Comparison of ENCODE assay signal across 8 cellular contexts in the genomic region with DNA sequence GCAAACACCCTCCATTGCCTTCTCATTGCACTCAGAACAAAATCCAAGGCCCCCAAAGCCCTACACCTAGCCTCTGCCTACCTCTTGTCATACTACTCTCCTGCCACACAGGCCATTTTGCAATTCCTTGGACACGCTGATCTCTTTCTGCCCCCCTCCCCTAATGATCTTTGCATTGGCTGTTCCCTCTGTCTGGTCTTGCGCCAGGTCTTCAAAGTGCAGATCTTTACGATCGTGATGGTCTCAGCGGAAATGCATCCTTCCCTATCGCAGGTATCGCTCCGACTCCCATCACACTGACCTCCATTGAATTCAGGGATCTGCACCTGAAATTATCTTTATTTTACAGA. TPM values are rescaled to one million over a fixed set of nuclear protein-coding genes. Genes with fewer than 3 reads are reported as not detected.
DNase-seq lines count a peak whose midpoint lies in the region; ATAC-seq, FAIRE-seq and TF ChIP-seq lines count a peak whose summit lies in the region.

No MANE protein-coding gene starts in this region.

- no peak overlapping the region for H4K91ac ChIP-seq in mesenchymal stem cell (ENCODE audit: low read length)

- no peak overlapping the region for H2AK5ac ChIP-seq in mesenchymal stem cell (ENCODE audit: low read length, severe bottlenecking)

- no peak overlapping the region for H3K23ac ChIP-seq in mesenchymal stem cell (ENCODE audit: low read length in 2 of 2)

- H3K9ac ChIP-seq in GM12878 (ENCODE audit: control insufficient read depth, insufficient read depth, low read length), result peak overlapping the region; percentile 77
- peak overlapping the region; percentile 88 for H3K9ac ChIP-seq in mesenchymal stem cell (ENCODE audit: low read length)

- H2BK12ac ChIP-seq in mesenchymal stem cell (ENCODE audit: low read length in 2 of 2), result no peak overlapping the region

- no peak overlapping the region for H4K8ac ChIP-seq in mesenchymal stem cell (ENCODE audit: low read length)

- H3K4me1 ChIP-seq in heart right ventricle (peaks cover 0 to 44% (median 32%) of the 10 kb centered on the region in 9 donors), GM12878 (ENCODE audit: control insufficient read depth, insufficient read depth, low read length) (peaks cover 14% of the 10 kb centered on the region), mesenchymal stem cell (ENCODE audit: control insufficient read depth, insufficient read depth, low read depth, low read length) (peaks cover 9% of the 10 kb centered on the region), vagina (peaks cover 29% of the 10 kb centered on the region)

- H2AFZ ChIP-seq in GM12878 (ENCODE audit: control insufficient read depth, low read depth, low read length), result peak overlapping the region; percentile 92
- H2AFZ ChIP-seq in mesenchymal stem cell (ENCODE audit: low read depth, low read length), result peak overlapping the region; percentile 75

- no peak overlapping the region for H3K14ac ChIP-seq in mesenchymal stem cell (ENCODE audit: low read length in 2 of 2)

- H3K27me3 ChIP-seq in heart right ventricle (no peaks in the 10 kb centered on the region), GM12878 (replicated peaks in 1 of 2; ENCODE audit: control insufficient read depth in 2 of 2, insufficient read depth in 2 of 2, low read length in 1 of 2) (no peaks in the 10 kb centered on the region), mesenchymal stem cell (ENCODE audit: control insufficient read depth in 1 of 2, insufficient read depth in 1 of 2, low read length in 2 of 2) (peaks cover 0 to 21% of the 10 kb centered on the region in 2 experiments), vagina (no peaks in the 10 kb centered on the region)

- RAD21 ChIA-PET in GM12878 (lab: Charles Lee; ENCODE audit: unreplicated experiment), result interaction anchor here (0.7 to 22.7 kb wide), 9 partner anchors 9 to 288 kb away, joined by 3 to 466 read pairs (median 4); no protein-coding TSS in a partner anchor

- TSS peak; percentile 88 for BruUV-seq in GM12878 (replicated peaks; lab: Mats Ljungman, UMichigan)

- H3K9me3 ChIP-seq in heart right ventricle (no peaks in the 10 kb centered on the region), GM12878 (replicated peaks; ENCODE audit: control insufficient read depth, insufficient read depth, low read length) (no peaks in the 10 kb centered on the region), mesenchymal stem cell (ENCODE audit: control insufficient read depth, low read length) (no peaks in the 10 kb centered on the region), vagina (no peaks in the 10 kb centered on the region)

- POLR2A ChIA-PET in GM12878 (lab: Charles Lee), result interaction anchor here (1.8 to 2.1 kb wide), 3 partner anchors 9 to 70 kb away, joined by 7 to 8 read pairs (median 8); no protein-coding TSS in a partner anchor

- H3K4me3 ChIP-seq in heart right ventricle (peak overlapping the region; percentile 58 to 100 (median 96)), GM12878 (peak overlapping the region; percentile 88), mesenchymal stem cell (ENCODE audit: insufficient read depth in 1 of 2, low read depth in 1 of 2, low read length in 2 of 2) (peak overlapping the region in 1 of 2 experiments; percentile 86), vagina (peak overlapping the region; percentile 85 to 93)

- peak in 1 of 8 donors; percentile 10 for ATAC-seq in heart right ventricle
- ATAC-seq in Right ventricle myocardium superior (ENCODE audit: poor library complexity), result no peak
- ATAC-seq in GM12878, result peak; percentile 3; the same call in 2 of the 3 replicates
- no peak for ATAC-seq in GM18907 (IDR thresholded peaks at IDR 0.05; ENCODE audit: unreplicated experiment)

- peak overlapping the region; percentile 91 for H3K4me2 ChIP-seq in GM12878 (ENCODE audit: control insufficient read depth, insufficient read depth)
- H3K4me2 ChIP-seq in mesenchymal stem cell (ENCODE audit: low read length, poor library complexity, severe bottlenecking), result peak overlapping the region; percentile 89

- H3K79me2 ChIP-seq in GM12878 (ENCODE audit: control insufficient read depth, insufficient read depth, low read length), result peaks cover 15% of the 10 kb centered on the region

- FAIRE-seq in GM12878 (lab: Jason Lieb, UNC) (peak; percentile 23), GM19239 (lab: Jason Lieb, UNC) (no peak)

- no peak overlapping the region for H2BK15ac ChIP-seq in mesenchymal stem cell (ENCODE audit: low read depth, poor library complexity, severe bottlenecking)

- intact Hi-C loops in heart right ventricle (cut with DNase I), result loop anchor here in 5 of 10 donors (5.0 to 10.0 kb wide), 4 partner anchors 52 to 290 kb away; a partner anchor contains a TSS
- intact Hi-C loops in Right ventricle myocardium superior (cut with DNase I), result loop anchor here (2.0 kb wide), 1 partner anchor 66 kb away; no protein-coding TSS in a partner anchor
- intact Hi-C loops in GM12878 (cut with micrococcal nuclease; ENCODE audit: unreplicated experiment), result no loop called here
- intact Hi-C loops in vagina (cut with DNase I), result loop anchor here (5.0 kb wide), 1 partner anchor 290 kb away; a partner anchor contains a TSS

- H3K36me3 ChIP-seq in heart right ventricle, result no peaks in the 10 kb centered on the region
- H3K36me3 ChIP-seq in GM12878 (ENCODE audit: control insufficient read depth in 2 of 2, insufficient read depth in 2 of 2, low read length in 1 of 2), result no peaks in the 10 kb centered on the region
- no peaks in the 10 kb centered on the region for H3K36me3 ChIP-seq in mesenchymal stem cell (ENCODE audit: control insufficient read depth in 1 of 2, insufficient read depth in 2 of 2, low read depth in 1 of 2, low read length in 2 of 2)
- no peaks in the 10 kb centered on the region for H3K36me3 ChIP-seq in vagina

- DNase-seq in heart right ventricle (no peak), Right ventricle myocardium superior (no peak), GM12878 (ENCODE audit: low read depth, low spot score) (no peak), mesenchymal stem cell (no peak), vagina (ENCODE audit: extremely low spot score in 2 of 2) (no peak), GM19239 (ENCODE audit: insufficient read length, low spot score) (no peak), NCI-H1417 treated with DMSO at 0.1 percent for 48 hours (lab: John Stamatoyannopoulos, UW) (no peak)

- TF ChIP-seq POLR2A in GM12878 (IDR thresholded peaks at IDR 0.05; ENCODE audit: low read depth, low read length) (no peak), vagina (IDR thresholded peaks at IDR 0.05) (no peak)

- 10 to 11% methylated on average over 8 of the region's 8 CpGs for WGBS in heart right ventricle, 2 donors
- 23% methylated on average over 8 of the region's 8 CpGs for WGBS in GM12878 (ENCODE audit: insufficient coverage, insufficient replicate concordance, low lambda C conversion rate, missing lambda C conversion rate)
- 11% methylated on average over 8 of the region's 8 CpGs for WGBS in mesenchymal stem cell

- TF ChIP-seq RAD21 in GM12878 (IDR thresholded peaks at IDR 0.05; ENCODE audit: insufficient read depth, low read depth, low read length), result no peak

- no peak for TF ChIP-seq EP300 in GM12878 (IDR thresholded peaks at IDR 0.05; ENCODE audit: borderline replicate concordance in 1 of 2, control insufficient read depth in 1 of 2, low read depth in 2 of 2, low read length in 2 of 2)

- CTCF ChIA-PET in GM12878 (lab: Yijun Ruan, JAX), result interaction anchor here (0.8 to 20.1 kb wide), 7 partner anchors 11 to 289 kb away, joined by 3 to 686 read pairs (median 14); no protein-coding TSS in a partner anchor

- no peak overlapping the region for H2BK120ac ChIP-seq in mesenchymal stem cell (ENCODE audit: low read depth, low read length)

- H2BK5ac ChIP-seq in mesenchymal stem cell (ENCODE audit: low read depth, low read length, poor library complexity, severe bottlenecking), result no peak overlapping the region

- in situ Hi-C loops in GM12878 (cut with MboI), result no loop called here

- H4K20me1 ChIP-seq in GM12878 (ENCODE audit: control insufficient read depth, insufficient read depth), result no peaks in the 10 kb centered on the region

- peak overlapping the region in 9 of 10 donors; percentile 78 to 97 (median 91) for H3K27ac ChIP-seq in heart right ventricle
- no peak overlapping the region for H3K27ac ChIP-seq in GM12878 (ENCODE audit: control insufficient read depth, insufficient read depth)
- no peak overlapping the region for H3K27ac ChIP-seq in mesenchymal stem cell (ENCODE audit: low read length, poor library complexity, severe bottlenecking)
- H3K27ac ChIP-seq in vagina, result peak overlapping the region; percentile 83

- SMC1A ChIA-PET in GM12878 (lab: Charles Lee; ENCODE audit: uncharacterized antibody, unreplicated experiment), result interaction anchor here (0.9 to 25.5 kb wide), 11 partner anchors 19 to 181 kb away, joined by 3 to 567 read pairs (median 4); no protein-coding TSS in a partner anchor

- TF ChIP-seq CTCF in heart right ventricle (IDR thresholded peaks at IDR 0.05) (no peak), GM12878 (IDR thresholded peaks at IDR 0.05 in 2 of 3, conservative IDR thresholded peaks at IDR 0.05 in 1 of 3; ENCODE audit: control insufficient read depth in 2 of 3, extremely low read depth in 1 of 3, insufficient read depth in 1 of 3, low read depth in 3 of 3, low read length in 3 of 3) (no peak), vagina (IDR thresholded peaks at IDR 0.05) (no peak)

- no peak overlapping the region for H3K4ac ChIP-seq in mesenchymal stem cell (ENCODE audit: low read depth in 1 of 2, low read length in 2 of 2)

- no peak overlapping the region for H3K18ac ChIP-seq in mesenchymal stem cell (ENCODE audit: low read depth in 1 of 2, low read length in 2 of 2)

- peaks cover 11% of the 10 kb centered on the region for H3K79me1 ChIP-seq in mesenchymal stem cell (replicated peaks; ENCODE audit: low read length, poor library complexity, severe bottlenecking)

RNA-seq across cellular contexts. Expression of a gene that starts 0.8 kb away (rescaled TPM):
- 10 to 100 TPM in 8 of 10 donors, 1 to 10 TPM in 2; 9.8 to 13.0 (median 11.3) TPM for total RNA-seq in heart right ventricle
- 10 to 100 TPM in 1 of 2 donors, 1 to 10 TPM in 1; 7.5 to 12.6 TPM for polyA plus RNA-seq in heart right ventricle
- 12.0 TPM for total RNA-seq in Right ventricle myocardium superior
- total RNA-seq in GM12878 (2013; cell fraction: nucleolus; rRNA removed), result 70.8 and 76.9 TPM in 2 replicates
- total RNA-seq in GM12878 (2014; rRNA removed), result 16.6 and 19.5 TPM in 2 replicates
- total RNA-seq in GM12878 (2014; rRNA removed; fragmentation: Illumina TruSeq; extraction: Trizol), result 15.4 and 18.9 TPM in 2 replicates
- total RNA-seq in GM12878 (2021), result 10.0 and 10.9 TPM in 2 replicates
- polyA plus RNA-seq in GM12878 (2011; ENCODE audit: low read depth), result 6.6 TPM
- polyA plus RNA-seq in GM12878 (2011; rRNA removed), result 26.7 and 32.7 TPM in 2 replicates
- 12.3 and 13.2 TPM in 2 replicates for polyA plus RNA-seq in GM12878 (2011; cell fraction: cytosol; rRNA removed)
- polyA plus RNA-seq in GM12878 (2011; cell fraction: nucleus; rRNA removed), result 33.0 and 34.8 TPM in 2 replicates
- polyA plus RNA-seq in GM12878 (2012), result 5.6 and 6.0 TPM in 2 replicates
- polyA plus RNA-seq in GM12878 (2014; fragmentation: Illumina TruSeq; extraction: Trizol), result 20.8 and 22.8 TPM in 2 replicates
- 1 to 10 TPM; 2.2 to 7.3 TPM for polyA plus RNA-seq in GM12878 (2014; fragmentation: Nextera tagmentation; extraction: Ambion mirVana)
- 13.4 and 13.5 TPM in 2 replicates for polyA plus RNA-seq in GM12878 (2014; rRNA removed)
- polyA plus RNA-seq in GM12878 (2016; fragmentation: Nextera tagmentation; extraction: Ambion mirVana), result 1 to 10 TPM; 1.7 to 2.5 TPM
- 14.6 and 16.9 TPM in 2 replicates for polyA minus RNA-seq in GM12878 (2011; rRNA and poly(A)+ RNA removed)
- polyA minus RNA-seq in GM12878 (2011; cell fraction: cytosol; rRNA and poly(A)+ RNA removed), result 5.1 and 5.3 TPM in 2 replicates
- polyA minus RNA-seq in GM12878 (2011; cell fraction: nucleus; rRNA and poly(A)+ RNA removed), result 16.9 and 21.7 TPM in 2 replicates
- 14.1 TPM for polyA plus RNA-seq in mesenchymal stem cell (2013, experiment 1 of 2)
- 14.8 TPM for polyA plus RNA-seq in mesenchymal stem cell (2013, experiment 2 of 2)
- 33.9 TPM for total RNA-seq in vagina

RNA-seq across cellular contexts. Expression of a gene that starts 6.2 kb away (rescaled TPM):
- total RNA-seq in heart right ventricle (not detected), Right ventricle myocardium superior (not detected), GM12878 (2014; rRNA removed) (not detected in 2 replicates), GM12878 (2014; rRNA removed; fragmentation: Illumina TruSeq; extraction: Trizol) (not detected in 2 replicates), GM12878 (2021) (not detected in 2 replicates), vagina (not detected)
- polyA plus RNA-seq in heart right ventricle (not detected), GM12878 (2011; rRNA removed) (not detected in 2 replicates), GM12878 (2014; fragmentation: Illumina TruSeq; extraction: Trizol) (not detected in 2 replicates), GM12878 (2014; fragmentation: Nextera tagmentation; extraction: Ambion mirVana) (under 1 TPM; 0.07 to 0.13 TPM), GM12878 (2014; rRNA removed) (not detected in 2 replicates), GM12878 (2016; fragmentation: Nextera tagmentation; extraction: Ambion mirVana) (under 1 TPM in 1 of 2 experiments, not detected in 1; 0.15 TPM)
- total RNA-seq in GM12878 (2013; cell fraction: nucleolus; rRNA removed), result not detected in 2 replicates
- not detected for polyA plus RNA-seq in GM12878 (2011; ENCODE audit: low read depth)
- polyA plus RNA-seq in GM12878 (2011; cell fraction: cytosol; rRNA removed), result not detected in 2 replicates
- not detected in 2 replicates for polyA plus RNA-seq in GM12878 (2011; cell fraction: nucleus; rRNA removed)
- polyA plus RNA-seq in GM12878 (2012), result not detected in 2 replicates
- polyA minus RNA-seq in GM12878 (2011; rRNA and poly(A)+ RNA removed), result not detected in 2 replicates
- not detected in 2 replicates for polyA minus RNA-seq in GM12878 (2011; cell fraction: cytosol; rRNA and poly(A)+ RNA removed)
- polyA minus RNA-seq in GM12878 (2011; cell fraction: nucleus; rRNA and poly(A)+ RNA removed), result not detected in 2 replicates
- not detected for polyA plus RNA-seq in mesenchymal stem cell (2013, experiment 1 of 2)
- polyA plus RNA-seq in mesenchymal stem cell (2013, experiment 2 of 2), result not detected

RNA-seq across cellular contexts. Expression of a gene that starts 54.0 kb away (rescaled TPM):
- total RNA-seq in heart right ventricle, result 1,000 to 10,000 TPM in 5 of 10 donors, 100 to 1,000 TPM in 5; 648 to 1,183 (median 997) TPM
- 100 to 1,000 TPM; 183 to 266 TPM for polyA plus RNA-seq in heart right ventricle
- 931 TPM for total RNA-seq in Right ventricle myocardium superior
- total RNA-seq in GM12878 (2013; cell fraction: nucleolus; rRNA removed), result 460 and 484 TPM in 2 replicates
- total RNA-seq in GM12878 (2014; rRNA removed), result 357 and 361 TPM in 2 replicates
- 422 and 424 TPM in 2 replicates for total RNA-seq in GM12878 (2014; rRNA removed; fragmentation: Illumina TruSeq; extraction: Trizol)
- 307 and 335 TPM in 2 replicates for total RNA-seq in GM12878 (2021)
- polyA plus RNA-seq in GM12878 (2011; ENCODE audit: low read depth), result 181 TPM
- 563 and 679 TPM in 2 replicates for polyA plus RNA-seq in GM12878 (2011; rRNA removed)
- 391 and 397 TPM in 2 replicates for polyA plus RNA-seq in GM12878 (2011; cell fraction: cytosol; rRNA removed)
- polyA plus RNA-seq in GM12878 (2011; cell fraction: nucleus; rRNA removed), result 391 and 477 TPM in 2 replicates
- 254 and 308 TPM in 2 replicates for polyA plus RNA-seq in GM12878 (2012)
- 324 and 389 TPM in 2 replicates for polyA plus RNA-seq in GM12878 (2014; fragmentation: Illumina TruSeq; extraction: Trizol)
- 100 to 1,000 TPM; 256 to 277 TPM for polyA plus RNA-seq in GM12878 (2014; fragmentation: Nextera tagmentation; extraction: Ambion mirVana)
- polyA plus RNA-seq in GM12878 (2014; rRNA removed), result 239 and 273 TPM in 2 replicates
- polyA plus RNA-seq in GM12878 (2016; fragmentation: Nextera tagmentation; extraction: Ambion mirVana), result 100 to 1,000 TPM; 330 to 340 TPM
- polyA minus RNA-seq in GM12878 (2011; rRNA and poly(A)+ RNA removed), result 619 and 752 TPM in 2 replicates
- 157 and 190 TPM in 2 replicates for polyA minus RNA-seq in GM12878 (2011; cell fraction: cytosol; rRNA and poly(A)+ RNA removed)
- polyA minus RNA-seq in GM12878 (2011; cell fraction: nucleus; rRNA and poly(A)+ RNA removed), result 148 and 220 TPM in 2 replicates
- polyA plus RNA-seq in mesenchymal stem cell (2013, experiment 1 of 2), result 104 TPM
- 103 TPM for polyA plus RNA-seq in mesenchymal stem cell (2013, experiment 2 of 2)
- 155 TPM for total RNA-seq in vagina

Comparison
In these comparisons a context has a peak if more than half of its experiments do, and no peak if none do; other contexts are left out.
1. H3K27ac ChIP-seq: peak in heart right ventricle (9 of 10) and vagina (single experiment); none in GM12878 (single experiment) and mesenchymal stem cell (single experiment).